In the genomic region with DNA sequence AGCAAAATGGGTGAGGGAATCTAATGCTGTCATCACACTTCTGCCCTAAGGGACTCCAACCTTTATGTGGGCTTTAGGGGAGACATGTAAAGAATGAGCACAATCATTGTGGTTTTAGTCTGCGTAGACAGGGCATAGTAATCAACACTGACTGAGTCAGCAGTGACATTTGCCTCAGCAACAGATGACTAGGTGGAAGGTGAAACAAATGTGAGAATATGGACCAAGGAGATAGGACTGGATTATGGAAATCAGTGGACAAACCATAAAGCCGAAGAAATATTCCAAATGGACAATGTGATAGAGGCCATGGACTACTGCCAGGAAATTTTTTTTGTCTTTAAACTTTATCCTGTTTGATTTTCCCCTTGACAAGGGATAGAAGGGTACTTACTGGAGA, we compare ENCODE assay signal across 12 cellular contexts.
DNase-seq lines count a peak whose midpoint lies in the region; ATAC-seq and TF ChIP-seq lines count a peak whose summit lies in the region.
"Had no signal": no experiment of that assay in that cellular context is flagged by ENCODE, and none has a peak within 500 bp of the region (broad histone marks: within the 10 kb centered on the region; RNA-seq: fewer than 3 reads in every experiment).

No MANE protein-coding gene starts in this region.

- H3K27me3 ChIP-seq in AG04450 (ENCODE audit: control insufficient read depth, insufficient read depth, low read length) (no peaks in the 10 kb centered on the region), left lung (no peaks in the 10 kb centered on the region)
- H3K27me3 ChIP-seq: pancreas had no signal

- H3K9me3 ChIP-seq in AG04450 (ENCODE audit: control insufficient read depth, insufficient read depth, low read length) (no peaks in the 10 kb centered on the region), left lung (no peaks in the 10 kb centered on the region)
- H3K9me3 ChIP-seq: pancreas had no signal

- DNase-seq in AG04450 (ENCODE audit: low read depth, low spot score) = peak; percentile 82
- peak; percentile 91 for DNase-seq in Daoy (ENCODE audit: low read depth)
- DNase-seq in SK-MEL-5 (ENCODE audit: low read depth, low spot score) = peak; percentile 58
- peak; percentile 99 for DNase-seq in fibroblast of mammary gland (ENCODE audit: low read depth)
- no peak for DNase-seq in left lung
- no peak for DNase-seq in DMS79 treated with DMSO at 0.1 percent for 48 hours (lab: John Stamatoyannopoulos, UW)
- DNase-seq: left cardiac atrium, NCI-H510A, pancreas, T-cell had no signal

- H3K36me3 ChIP-seq in left lung = no peaks in the 10 kb centered on the region
- H3K36me3 ChIP-seq: pancreas had no signal

- H3K4me3 ChIP-seq in AG04450 (ENCODE audit: low read depth, low read length) (no peak overlapping the region), fibroblast of mammary gland (ENCODE audit: control insufficient read depth, low read depth, low read length) (no peak overlapping the region), left lung (no peak overlapping the region)
- H3K4me3 ChIP-seq: pancreas had no signal

- in situ Hi-C loops in SK-MEL-5 (cut with HindIII; ENCODE audit: low pct_unique_long_range_greater_than_20kb, low sequenced_read_pairs) = no loop called here

- ATAC-seq in left lung (no peak), GM18867 (IDR thresholded peaks at IDR 0.05; ENCODE audit: unreplicated experiment) (no peak), GM19395 (IDR thresholded peaks at IDR 0.05; ENCODE audit: unreplicated experiment) (no peak)
- ATAC-seq: left cardiac atrium, T-cell had no signal

- TF ChIP-seq CTCF in AG04450 (IDR thresholded peaks at IDR 0.05; ENCODE audit: low read depth, low read length) = no peak
- no peak for TF ChIP-seq CTCF in fibroblast of mammary gland (conservative IDR thresholded peaks at IDR 0.05; ENCODE audit: control insufficient read depth, insufficient read depth, low read depth, low read length)
- no peak for TF ChIP-seq CTCF in left lung (IDR thresholded peaks at IDR 0.05)

- POLR2A ChIA-PET in AG04450 (lab: Yijun Ruan, JAX) = no interaction called here

- peaks cover 0 to 3% of the 10 kb centered on the region in 2 donors for H3K4me1 ChIP-seq in left lung
- H3K4me1 ChIP-seq: pancreas had no signal

- CTCF ChIA-PET in AG04450 (lab: Charles Lee) = no interaction called here

- intact Hi-C loops in left lung (cut with DNase I) = no loop called here

- H3K27ac ChIP-seq in AG04450 (ENCODE audit: low read depth, low read length) (peak overlapping the region; percentile 82), left lung (no peak overlapping the region)
- H3K27ac ChIP-seq: pancreas had no signal

Comparison
In these comparisons a context has a peak if more than half of its experiments do, and no peak if none do; other contexts are left out.
1. DNase-seq: peak in AG04450 (single experiment), Daoy (single experiment), SK-MEL-5 (single experiment) and fibroblast of mammary gland (single experiment); none in left lung (0 of 2) and DMS79 treated with DMSO at 0.1 percent for 48 hours (single experiment).